ENCODE assay signal across 1 cellular context in the genomic region with DNA sequence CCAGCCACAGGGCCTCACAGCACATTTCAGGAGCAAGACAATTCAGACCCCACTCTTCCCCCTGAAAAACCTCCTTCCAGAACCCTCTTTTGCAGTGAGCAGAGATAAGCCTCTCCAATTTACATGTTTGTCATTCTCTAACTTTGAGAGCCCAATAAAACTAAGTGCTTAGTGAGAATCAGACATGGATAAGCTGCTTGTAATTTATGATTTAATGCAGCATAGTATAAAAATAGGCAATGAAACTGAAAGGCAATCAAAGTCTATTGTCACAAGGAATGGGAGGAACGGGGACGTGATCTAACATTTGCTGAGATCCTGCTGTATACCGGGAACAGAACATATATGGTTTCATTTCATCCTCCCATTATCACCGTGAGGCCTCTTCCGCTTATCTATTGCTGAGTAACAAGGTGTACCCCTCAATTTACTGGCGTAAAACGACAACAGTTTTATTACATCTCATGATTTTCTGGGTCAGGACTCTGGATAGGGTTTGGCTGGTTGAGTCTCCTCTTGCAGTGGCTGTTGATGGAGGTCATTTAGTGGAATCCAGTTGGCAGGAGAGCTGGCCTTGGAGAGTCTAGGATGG.
TF ChIP-seq lines count a peak whose summit lies in the region.

No MANE protein-coding gene starts in this region.

TF ChIP-seq in HEK293, 187 proteins besides CTCF, POLR2A, EP300 and RAD21 (continued from another document and continues in another):
- TF ChIP-seq ZNF280C (tag by site-specific recombination; IDR thresholded peaks at IDR 0.05) (no peak), OSR2 (tag by site-specific recombination; IDR thresholded peaks at IDR 0.05) (peak; percentile 29; the same call in 1 of the 2 replicates), PRDM1 (tag by site-specific recombination; IDR thresholded peaks at IDR 0.05) (no peak), ZNF521 (tag by site-specific recombination; IDR thresholded peaks at IDR 0.05) (no peak), ZFP69B (tag by site-specific recombination; IDR thresholded peaks at IDR 0.05) (no peak), ZNF747 (tag by site-specific recombination; IDR thresholded peaks at IDR 0.05) (no peak), ZNF292 (tag by site-specific recombination; IDR thresholded peaks at IDR 0.05; ENCODE audit: borderline replicate concordance, low read depth) (no peak), ZNF433 (tag by site-specific recombination; IDR thresholded peaks at IDR 0.05; ENCODE audit: low read depth) (no peak), PRDM6 (tag by site-specific recombination; IDR thresholded peaks at IDR 0.05) (peak; percentile 63), ZSCAN16 (tag by site-specific recombination; IDR thresholded peaks at IDR 0.05) (no peak), ZBTB48 (tag by site-specific recombination; IDR thresholded peaks at IDR 0.05) (no peak), SALL2 (tag by site-specific recombination; IDR thresholded peaks at IDR 0.05; ENCODE audit: borderline replicate concordance) (no peak), ZNF19 (tag by site-specific recombination; IDR thresholded peaks at IDR 0.05; ENCODE audit: low read depth) (no peak), SP3 (tag by site-specific recombination; IDR thresholded peaks at IDR 0.05) (no peak), ZNF639 (tag by site-specific recombination; IDR thresholded peaks at IDR 0.05) (no peak), WT1 (tag by site-specific recombination; IDR thresholded peaks at IDR 0.05) (peak; percentile 36; the same call in 1 of the 2 replicates), MZF1 (tag by site-specific recombination; IDR thresholded peaks at IDR 0.05; ENCODE audit: borderline replicate concordance) (no peak), KLF10 (tag by site-specific recombination; IDR thresholded peaks at IDR 0.05) (no peak), ZSCAN30 (tag by site-specific recombination; IDR thresholded peaks at IDR 0.05) (peak; percentile 11; the same call in 1 of the 2 replicates), MEIS1 (CRISPR knock-in tag; IDR thresholded peaks at IDR 0.05; ENCODE audit: borderline replicate concordance) (no peak), ZNF701 (tag by site-specific recombination; IDR thresholded peaks at IDR 0.05) (no peak), ZNF561 (tag by site-specific recombination; IDR thresholded peaks at IDR 0.05; ENCODE audit: borderline replicate concordance) (no peak), ZNF248 (tag by site-specific recombination; IDR thresholded peaks at IDR 0.05) (no peak), ZBTB20 (tag by site-specific recombination; IDR thresholded peaks at IDR 0.05) (no peak), ZNF10 (tag by site-specific recombination; IDR thresholded peaks at IDR 0.05) (no peak), ZNF670 (tag by site-specific recombination; IDR thresholded peaks at IDR 0.05; ENCODE audit: low read depth) (no peak), ZNF843 (tag by site-specific recombination; IDR thresholded peaks at IDR 0.05) (peak; percentile 57; the same call in 1 of the 2 replicates), EGR2 (tag by site-specific recombination; IDR thresholded peaks at IDR 0.05; ENCODE audit: low read depth) (no peak), ZNF544 (tag by site-specific recombination; IDR thresholded peaks at IDR 0.05) (no peak), ZNF132 (tag by site-specific recombination; IDR thresholded peaks at IDR 0.05; ENCODE audit: borderline replicate concordance) (no peak)
- TF ChIP-seq, protein P1, sequence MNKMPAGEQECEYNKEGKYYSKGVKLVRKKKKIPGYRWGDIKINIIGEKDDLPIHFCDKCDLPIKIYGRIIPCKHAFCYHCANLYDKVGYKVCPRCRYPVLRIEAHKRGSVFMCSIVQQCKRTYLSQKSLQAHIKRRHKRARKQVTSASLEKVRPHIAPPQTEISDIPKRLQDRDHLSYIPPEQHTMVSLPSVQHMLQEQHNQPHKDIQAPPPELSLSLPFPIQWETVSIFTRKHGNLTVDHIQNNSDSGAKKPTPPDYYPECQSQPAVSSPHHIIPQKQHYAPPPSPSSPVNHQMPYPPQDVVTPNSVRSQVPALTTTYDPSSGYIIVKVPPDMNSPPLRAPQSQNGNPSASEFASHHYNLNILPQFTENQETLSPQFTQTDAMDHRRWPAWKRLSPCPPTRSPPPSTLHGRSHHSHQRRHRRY (tag by site-specific recombination; IDR thresholded peaks at IDR 0.05), result no peak
- TF ChIP-seq, protein P2, sequence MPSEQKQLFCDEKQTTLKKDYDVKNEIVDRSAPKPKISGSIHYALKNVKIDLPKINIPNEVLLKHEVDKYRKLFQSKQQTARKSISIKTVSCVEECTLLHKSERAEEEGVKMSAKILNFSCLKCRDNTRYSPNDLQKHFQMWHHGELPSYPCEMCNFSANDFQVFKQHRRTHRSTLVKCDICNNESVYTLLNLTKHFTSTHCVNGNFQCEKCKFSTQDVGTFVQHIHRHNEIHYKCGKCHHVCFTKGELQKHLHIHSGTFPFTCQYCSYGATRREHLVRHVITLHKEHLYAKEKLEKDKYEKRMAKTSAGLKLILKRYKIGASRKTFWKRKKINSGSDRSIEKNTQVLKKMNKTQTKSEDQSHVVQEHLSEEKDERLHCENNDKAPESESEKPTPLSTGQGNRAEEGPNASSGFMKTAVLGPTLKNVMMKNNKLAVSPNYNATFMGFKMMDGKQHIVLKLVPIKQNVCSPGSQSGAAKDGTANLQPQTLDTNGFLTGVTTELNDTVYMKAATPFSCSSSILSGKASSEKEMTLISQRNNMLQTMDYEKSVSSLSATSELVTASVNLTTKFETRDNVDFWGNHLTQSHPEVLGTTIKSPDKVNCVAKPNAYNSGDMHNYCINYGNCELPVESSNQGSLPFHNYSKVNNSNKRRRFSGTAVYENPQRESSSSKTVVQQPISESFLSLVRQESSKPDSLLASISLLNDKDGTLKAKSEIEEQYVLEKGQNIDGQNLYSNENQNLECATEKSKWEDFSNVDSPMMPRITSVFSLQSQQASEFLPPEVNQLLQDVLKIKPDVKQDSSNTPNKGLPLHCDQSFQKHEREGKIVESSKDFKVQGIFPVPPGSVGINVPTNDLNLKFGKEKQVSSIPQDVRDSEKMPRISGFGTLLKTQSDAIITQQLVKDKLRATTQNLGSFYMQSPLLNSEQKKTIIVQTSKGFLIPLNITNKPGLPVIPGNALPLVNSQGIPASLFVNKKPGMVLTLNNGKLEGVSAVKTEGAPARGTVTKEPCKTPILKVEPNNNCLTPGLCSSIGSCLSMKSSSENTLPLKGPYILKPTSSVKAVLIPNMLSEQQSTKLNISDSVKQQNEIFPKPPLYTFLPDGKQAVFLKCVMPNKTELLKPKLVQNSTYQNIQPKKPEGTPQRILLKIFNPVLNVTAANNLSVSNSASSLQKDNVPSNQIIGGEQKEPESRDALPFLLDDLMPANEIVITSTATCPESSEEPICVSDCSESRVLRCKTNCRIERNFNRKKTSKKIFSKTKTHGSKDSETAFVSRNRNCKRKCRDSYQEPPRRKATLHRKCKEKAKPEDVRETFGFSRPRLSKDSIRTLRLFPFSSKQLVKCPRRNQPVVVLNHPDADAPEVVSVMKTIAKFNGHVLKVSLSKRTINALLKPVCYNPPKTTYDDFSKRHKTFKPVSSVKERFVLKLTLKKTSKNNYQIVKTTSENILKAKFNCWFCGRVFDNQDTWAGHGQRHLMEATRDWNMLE (tag by site-specific recombination; conservative IDR thresholded peaks at IDR 0.05; ENCODE audit: low read depth), result no peak
- TF ChIP-seq, protein P3, sequence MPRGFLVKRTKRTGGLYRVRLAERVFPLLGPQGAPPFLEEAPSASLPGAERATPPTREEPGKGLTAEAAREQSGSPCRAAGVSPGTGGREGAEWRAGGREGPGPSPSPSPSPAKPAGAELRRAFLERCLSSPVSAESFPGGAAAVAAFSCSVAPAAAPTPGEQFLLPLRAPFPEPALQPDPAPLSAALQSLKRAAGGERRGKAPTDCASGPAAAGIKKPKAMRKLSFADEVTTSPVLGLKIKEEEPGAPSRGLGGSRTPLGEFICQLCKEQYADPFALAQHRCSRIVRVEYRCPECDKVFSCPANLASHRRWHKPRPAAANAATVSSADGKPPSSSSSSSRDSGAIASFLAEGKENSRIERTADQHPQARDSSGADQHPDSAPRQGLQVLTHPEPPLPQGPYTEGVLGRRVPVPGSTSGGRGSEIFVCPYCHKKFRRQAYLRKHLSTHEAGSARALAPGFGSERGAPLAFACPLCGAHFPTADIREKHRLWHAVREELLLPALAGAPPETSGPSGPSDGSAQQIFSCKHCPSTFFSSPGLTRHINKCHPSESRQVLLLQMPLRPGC (tag by site-specific recombination; IDR thresholded peaks at IDR 0.05), result no peak
- TF ChIP-seq, protein P4, sequence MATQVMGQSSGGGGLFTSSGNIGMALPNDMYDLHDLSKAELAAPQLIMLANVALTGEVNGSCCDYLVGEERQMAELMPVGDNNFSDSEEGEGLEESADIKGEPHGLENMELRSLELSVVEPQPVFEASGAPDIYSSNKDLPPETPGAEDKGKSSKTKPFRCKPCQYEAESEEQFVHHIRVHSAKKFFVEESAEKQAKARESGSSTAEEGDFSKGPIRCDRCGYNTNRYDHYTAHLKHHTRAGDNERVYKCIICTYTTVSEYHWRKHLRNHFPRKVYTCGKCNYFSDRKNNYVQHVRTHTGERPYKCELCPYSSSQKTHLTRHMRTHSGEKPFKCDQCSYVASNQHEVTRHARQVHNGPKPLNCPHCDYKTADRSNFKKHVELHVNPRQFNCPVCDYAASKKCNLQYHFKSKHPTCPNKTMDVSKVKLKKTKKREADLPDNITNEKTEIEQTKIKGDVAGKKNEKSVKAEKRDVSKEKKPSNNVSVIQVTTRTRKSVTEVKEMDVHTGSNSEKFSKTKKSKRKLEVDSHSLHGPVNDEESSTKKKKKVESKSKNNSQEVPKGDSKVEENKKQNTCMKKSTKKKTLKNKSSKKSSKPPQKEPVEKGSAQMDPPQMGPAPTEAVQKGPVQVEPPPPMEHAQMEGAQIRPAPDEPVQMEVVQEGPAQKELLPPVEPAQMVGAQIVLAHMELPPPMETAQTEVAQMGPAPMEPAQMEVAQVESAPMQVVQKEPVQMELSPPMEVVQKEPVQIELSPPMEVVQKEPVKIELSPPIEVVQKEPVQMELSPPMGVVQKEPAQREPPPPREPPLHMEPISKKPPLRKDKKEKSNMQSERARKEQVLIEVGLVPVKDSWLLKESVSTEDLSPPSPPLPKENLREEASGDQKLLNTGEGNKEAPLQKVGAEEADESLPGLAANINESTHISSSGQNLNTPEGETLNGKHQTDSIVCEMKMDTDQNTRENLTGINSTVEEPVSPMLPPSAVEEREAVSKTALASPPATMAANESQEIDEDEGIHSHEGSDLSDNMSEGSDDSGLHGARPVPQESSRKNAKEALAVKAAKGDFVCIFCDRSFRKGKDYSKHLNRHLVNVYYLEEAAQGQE (tag by site-specific recombination; IDR thresholded peaks at IDR 0.05), result no peak
- TF ChIP-seq, protein P5, sequence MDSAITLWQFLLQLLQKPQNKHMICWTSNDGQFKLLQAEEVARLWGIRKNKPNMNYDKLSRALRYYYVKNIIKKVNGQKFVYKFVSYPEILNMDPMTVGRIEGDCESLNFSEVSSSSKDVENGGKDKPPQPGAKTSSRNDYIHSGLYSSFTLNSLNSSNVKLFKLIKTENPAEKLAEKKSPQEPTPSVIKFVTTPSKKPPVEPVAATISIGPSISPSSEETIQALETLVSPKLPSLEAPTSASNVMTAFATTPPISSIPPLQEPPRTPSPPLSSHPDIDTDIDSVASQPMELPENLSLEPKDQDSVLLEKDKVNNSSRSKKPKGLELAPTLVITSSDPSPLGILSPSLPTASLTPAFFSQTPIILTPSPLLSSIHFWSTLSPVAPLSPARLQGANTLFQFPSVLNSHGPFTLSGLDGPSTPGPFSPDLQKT (IDR thresholded peaks at IDR 0.05; ENCODE audit: borderline replicate concordance, low read depth, low read length), result no peak
- TF ChIP-seq, protein P6, sequence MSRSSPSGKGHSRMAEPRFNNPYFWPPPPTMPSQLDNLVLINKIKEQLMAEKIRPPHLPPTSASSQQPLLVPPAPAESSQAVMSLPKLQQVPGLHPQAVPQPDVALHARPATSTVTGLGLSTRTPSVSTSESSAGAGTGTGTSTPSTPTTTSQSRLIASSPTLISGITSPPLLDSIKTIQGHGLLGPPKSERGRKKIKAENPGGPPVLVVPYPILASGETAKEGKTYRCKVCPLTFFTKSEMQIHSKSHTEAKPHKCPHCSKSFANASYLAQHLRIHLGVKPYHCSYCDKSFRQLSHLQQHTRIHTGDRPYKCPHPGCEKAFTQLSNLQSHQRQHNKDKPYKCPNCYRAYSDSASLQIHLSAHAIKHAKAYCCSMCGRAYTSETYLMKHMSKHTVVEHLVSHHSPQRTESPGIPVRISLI (tag by site-specific recombination; IDR thresholded peaks at IDR 0.05), result no peak
- TF ChIP-seq, protein P7, sequence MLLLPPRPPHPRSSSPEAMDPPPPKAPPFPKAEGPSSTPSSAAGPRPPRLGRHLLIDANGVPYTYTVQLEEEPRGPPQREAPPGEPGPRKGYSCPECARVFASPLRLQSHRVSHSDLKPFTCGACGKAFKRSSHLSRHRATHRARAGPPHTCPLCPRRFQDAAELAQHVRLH (tag by site-specific recombination; IDR thresholded peaks at IDR 0.05), result 0 out of 2 replicates have a peak, but pooled peaks have one; percentile 23
